29 cellular contexts compared by ENCODE assay signal in genomic region chr2:86330015-86330414, GRCh38. TPM values are rescaled to one million over a fixed set of nuclear protein-coding genes. Genes with fewer than 3 reads are reported as not detected.
"Had no signal": no experiment of that assay in that cellular context is flagged by ENCODE, and none has a peak within 500 bp of the region (broad histone marks: within the 10 kb centered on the region; RNA-seq: fewer than 3 reads in every experiment).

No MANE protein-coding gene starts in this region.

- H3K9me3 ChIP-seq: colonic mucosa, SJSA1 had no signal

- H3K4me3 ChIP-seq: breast epithelium, colonic mucosa, SJSA1 had no signal

- H3K4me1 ChIP-seq: breast epithelium, colonic mucosa, SJSA1 had no signal

- H3K36me3 ChIP-seq: breast epithelium, colonic mucosa, SJSA1 had no signal

- H3K27ac ChIP-seq: breast epithelium, colonic mucosa, SJSA1 had no signal

- DNase-seq: activated B cell treated with CpG ODN at 0.5 μM for 24 hours; activated CD4-positive, alpha-beta T cell treated with anti-CD3 and anti-CD28 coated beads for 1 hour; activated CD4-positive, alpha-beta T cell treated with anti-CD3 and anti-CD28 coated beads, Interleukin-2, amount 10 ng/mL, durations not matched to agents 24 days and 14 days; activated CD4-positive, alpha-beta T cell treated with anti-CD3 and anti-CD28 coated beads, Interleukin-2, amount 50 U/mL, for 48 hours; activated gamma-delta T cell treated with Interleukin-2 at 50 U/mL for 16 hours; activated naive CD4-positive, alpha-beta T cell treated with anti-CD3 and anti-CD28 coated beads, Interleukin-2, amount 10 ng/mL, durations not matched to agents 7 days and 5 days; activated naive CD8-positive, alpha-beta T cell treated with anti-CD3 and anti-CD28 coated beads for 36 hours; activated T-cell treated with anti-CD3 and anti-CD28 coated beads for 4 hours; activated T-cell treated with anti-CD3 and anti-CD28 coated beads, Interleukin-2, amount 50 U/mL, for 48 hours; anterior cingulate cortex; caudate nucleus; colonic mucosa; Kasumi-1; KBM-7; NCI-H1105 treated with DMSO at 0.1 percent for 48 hours; NCI-H1436 treated with DMSO at 0.1 percent for 48 hours; NCI-H187; NCI-H2081; NCI-H510A treated with DMSO at 0.1 percent for 48 hours; NCI-H69; NK-92 treated with Interleukin-12 subunit alpha and Interleukin-12 subunit beta, amount 100 ng/mL, for 24 hours; RPMI8226 had no signal

- ATAC-seq: activated T-helper 17 cell treated with anti-CD3 and anti-CD28 coated beads, Interleukin-2, amount 50 U/mL, for 72 hours; Panc1; Right ventricle myocardium inferior; SK-N-SH treated with all-trans-retinoic acid at 6 μM for 48 hours had no signal

- H3K27me3 ChIP-seq: colonic mucosa had no signal

RNA-seq across cellular contexts. Expression of gene REEP1, which starts 7.4 kb away (rescaled TPM):
- total RNA-seq: activated B cell treated with CpG ODN at 0.5 μM for 24 hours, OCI-LY7 had no signal
